In the genomic region with DNA sequence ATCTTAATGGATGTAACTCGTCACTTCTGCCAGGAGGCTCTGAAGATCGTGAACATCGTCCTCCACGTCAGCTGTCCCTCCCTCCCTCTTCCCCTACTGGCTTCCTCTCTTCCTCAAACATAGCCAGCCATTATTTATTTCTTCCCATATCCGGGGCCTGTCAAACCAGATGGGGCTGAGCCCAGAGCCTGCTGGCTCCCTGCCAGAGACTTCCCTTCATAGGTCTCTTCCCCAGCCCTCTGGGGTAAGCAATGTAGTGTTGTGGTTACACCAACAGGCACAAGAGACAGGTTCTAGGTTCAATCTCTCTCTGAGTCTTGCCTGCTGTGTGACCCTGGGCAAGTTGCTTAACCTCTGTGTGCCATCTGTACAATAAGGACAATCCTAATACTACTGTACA, we compare ENCODE assay signal across 2 cellular contexts.
TF ChIP-seq lines count a peak whose summit lies in the region.

No MANE protein-coding gene starts in this region.

TF ChIP-seq in SK-N-SH, 30 proteins besides CTCF, POLR2A, EP300 and RAD21 (continued from another document):
- TF ChIP-seq, protein P1, sequence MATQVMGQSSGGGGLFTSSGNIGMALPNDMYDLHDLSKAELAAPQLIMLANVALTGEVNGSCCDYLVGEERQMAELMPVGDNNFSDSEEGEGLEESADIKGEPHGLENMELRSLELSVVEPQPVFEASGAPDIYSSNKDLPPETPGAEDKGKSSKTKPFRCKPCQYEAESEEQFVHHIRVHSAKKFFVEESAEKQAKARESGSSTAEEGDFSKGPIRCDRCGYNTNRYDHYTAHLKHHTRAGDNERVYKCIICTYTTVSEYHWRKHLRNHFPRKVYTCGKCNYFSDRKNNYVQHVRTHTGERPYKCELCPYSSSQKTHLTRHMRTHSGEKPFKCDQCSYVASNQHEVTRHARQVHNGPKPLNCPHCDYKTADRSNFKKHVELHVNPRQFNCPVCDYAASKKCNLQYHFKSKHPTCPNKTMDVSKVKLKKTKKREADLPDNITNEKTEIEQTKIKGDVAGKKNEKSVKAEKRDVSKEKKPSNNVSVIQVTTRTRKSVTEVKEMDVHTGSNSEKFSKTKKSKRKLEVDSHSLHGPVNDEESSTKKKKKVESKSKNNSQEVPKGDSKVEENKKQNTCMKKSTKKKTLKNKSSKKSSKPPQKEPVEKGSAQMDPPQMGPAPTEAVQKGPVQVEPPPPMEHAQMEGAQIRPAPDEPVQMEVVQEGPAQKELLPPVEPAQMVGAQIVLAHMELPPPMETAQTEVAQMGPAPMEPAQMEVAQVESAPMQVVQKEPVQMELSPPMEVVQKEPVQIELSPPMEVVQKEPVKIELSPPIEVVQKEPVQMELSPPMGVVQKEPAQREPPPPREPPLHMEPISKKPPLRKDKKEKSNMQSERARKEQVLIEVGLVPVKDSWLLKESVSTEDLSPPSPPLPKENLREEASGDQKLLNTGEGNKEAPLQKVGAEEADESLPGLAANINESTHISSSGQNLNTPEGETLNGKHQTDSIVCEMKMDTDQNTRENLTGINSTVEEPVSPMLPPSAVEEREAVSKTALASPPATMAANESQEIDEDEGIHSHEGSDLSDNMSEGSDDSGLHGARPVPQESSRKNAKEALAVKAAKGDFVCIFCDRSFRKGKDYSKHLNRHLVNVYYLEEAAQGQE (IDR thresholded peaks at IDR 0.05; ENCODE audit: low read depth, low read length) = no peak
- TF ChIP-seq, protein P2, sequence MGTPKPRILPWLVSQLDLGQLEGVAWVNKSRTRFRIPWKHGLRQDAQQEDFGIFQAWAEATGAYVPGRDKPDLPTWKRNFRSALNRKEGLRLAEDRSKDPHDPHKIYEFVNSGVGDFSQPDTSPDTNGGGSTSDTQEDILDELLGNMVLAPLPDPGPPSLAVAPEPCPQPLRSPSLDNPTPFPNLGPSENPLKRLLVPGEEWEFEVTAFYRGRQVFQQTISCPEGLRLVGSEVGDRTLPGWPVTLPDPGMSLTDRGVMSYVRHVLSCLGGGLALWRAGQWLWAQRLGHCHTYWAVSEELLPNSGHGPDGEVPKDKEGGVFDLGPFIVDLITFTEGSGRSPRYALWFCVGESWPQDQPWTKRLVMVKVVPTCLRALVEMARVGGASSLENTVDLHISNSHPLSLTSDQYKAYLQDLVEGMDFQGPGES (IDR thresholded peaks at IDR 0.05; ENCODE audit: low read depth, low read length) = no peak
- TF ChIP-seq, protein P3, sequence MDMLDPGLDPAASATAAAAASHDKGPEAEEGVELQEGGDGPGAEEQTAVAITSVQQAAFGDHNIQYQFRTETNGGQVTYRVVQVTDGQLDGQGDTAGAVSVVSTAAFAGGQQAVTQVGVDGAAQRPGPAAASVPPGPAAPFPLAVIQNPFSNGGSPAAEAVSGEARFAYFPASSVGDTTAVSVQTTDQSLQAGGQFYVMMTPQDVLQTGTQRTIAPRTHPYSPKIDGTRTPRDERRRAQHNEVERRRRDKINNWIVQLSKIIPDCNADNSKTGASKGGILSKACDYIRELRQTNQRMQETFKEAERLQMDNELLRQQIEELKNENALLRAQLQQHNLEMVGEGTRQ (IDR thresholded peaks at IDR 0.05; ENCODE audit: borderline replicate concordance, low read depth, low read length) = no peak
- TF ChIP-seq FOXM1 (IDR thresholded peaks at IDR 0.05; ENCODE audit: low read depth) = no peak
- TF ChIP-seq RXRA (IDR thresholded peaks at IDR 0.05; ENCODE audit: borderline replicate concordance, low read depth) = no peak
- TF ChIP-seq SMC3 (IDR thresholded peaks at IDR 0.05; ENCODE audit: low read depth, low read length) = no peak
- no peak for TF ChIP-seq FOXJ3 (CRISPR knock-in tag; IDR thresholded peaks at IDR 0.05)
- TF ChIP-seq MEF2A (IDR thresholded peaks at IDR 0.05; ENCODE audit: borderline replicate concordance, low read depth) = no peak
- no peak for TF ChIP-seq SIN3A (IDR thresholded peaks at IDR 0.05; ENCODE audit: borderline replicate concordance, low read depth, low read length)
- no peak for TF ChIP-seq NFIC (IDR thresholded peaks at IDR 0.05; ENCODE audit: borderline replicate concordance)
- no peak for TF ChIP-seq EZH2phosphoT487 (IDR thresholded peaks at IDR 0.05; ENCODE audit: borderline replicate concordance, low read depth)
TF ChIP-seq in SK-N-SH: peak in this region for 0.

TF ChIP-seq in SK-N-SH treated with all-trans-retinoic acid at 6 μM for 48 hours, 23 proteins besides CTCF, POLR2A, EP300 and RAD21 (continued from another document):
- TF ChIP-seq, protein P4, sequence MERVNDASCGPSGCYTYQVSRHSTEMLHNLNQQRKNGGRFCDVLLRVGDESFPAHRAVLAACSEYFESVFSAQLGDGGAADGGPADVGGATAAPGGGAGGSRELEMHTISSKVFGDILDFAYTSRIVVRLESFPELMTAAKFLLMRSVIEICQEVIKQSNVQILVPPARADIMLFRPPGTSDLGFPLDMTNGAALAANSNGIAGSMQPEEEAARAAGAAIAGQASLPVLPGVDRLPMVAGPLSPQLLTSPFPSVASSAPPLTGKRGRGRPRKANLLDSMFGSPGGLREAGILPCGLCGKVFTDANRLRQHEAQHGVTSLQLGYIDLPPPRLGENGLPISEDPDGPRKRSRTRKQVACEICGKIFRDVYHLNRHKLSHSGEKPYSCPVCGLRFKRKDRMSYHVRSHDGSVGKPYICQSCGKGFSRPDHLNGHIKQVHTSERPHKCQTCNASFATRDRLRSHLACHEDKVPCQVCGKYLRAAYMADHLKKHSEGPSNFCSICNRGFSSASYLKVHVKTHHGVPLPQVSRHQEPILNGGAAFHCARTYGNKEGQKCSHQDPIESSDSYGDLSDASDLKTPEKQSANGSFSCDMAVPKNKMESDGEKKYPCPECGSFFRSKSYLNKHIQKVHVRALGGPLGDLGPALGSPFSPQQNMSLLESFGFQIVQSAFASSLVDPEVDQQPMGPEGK (CRISPR knock-in tag; IDR thresholded peaks at IDR 0.05; ENCODE audit: borderline replicate concordance) = no peak
- TF ChIP-seq CSDC2 (CRISPR knock-in tag; IDR thresholded peaks at IDR 0.05) (no peak), PPARA (CRISPR knock-in tag; IDR thresholded peaks at IDR 0.05; ENCODE audit: borderline replicate concordance) (no peak), ARNTL (CRISPR knock-in tag; IDR thresholded peaks at IDR 0.05; ENCODE audit: borderline replicate concordance, low read depth) (no peak), ZNF70 (CRISPR knock-in tag; IDR thresholded peaks at IDR 0.05) (no peak), ZNF8 (CRISPR knock-in tag; IDR thresholded peaks at IDR 0.05) (no peak), OSR1 (CRISPR knock-in tag; IDR thresholded peaks at IDR 0.05) (no peak)
- TF ChIP-seq, protein P5, sequence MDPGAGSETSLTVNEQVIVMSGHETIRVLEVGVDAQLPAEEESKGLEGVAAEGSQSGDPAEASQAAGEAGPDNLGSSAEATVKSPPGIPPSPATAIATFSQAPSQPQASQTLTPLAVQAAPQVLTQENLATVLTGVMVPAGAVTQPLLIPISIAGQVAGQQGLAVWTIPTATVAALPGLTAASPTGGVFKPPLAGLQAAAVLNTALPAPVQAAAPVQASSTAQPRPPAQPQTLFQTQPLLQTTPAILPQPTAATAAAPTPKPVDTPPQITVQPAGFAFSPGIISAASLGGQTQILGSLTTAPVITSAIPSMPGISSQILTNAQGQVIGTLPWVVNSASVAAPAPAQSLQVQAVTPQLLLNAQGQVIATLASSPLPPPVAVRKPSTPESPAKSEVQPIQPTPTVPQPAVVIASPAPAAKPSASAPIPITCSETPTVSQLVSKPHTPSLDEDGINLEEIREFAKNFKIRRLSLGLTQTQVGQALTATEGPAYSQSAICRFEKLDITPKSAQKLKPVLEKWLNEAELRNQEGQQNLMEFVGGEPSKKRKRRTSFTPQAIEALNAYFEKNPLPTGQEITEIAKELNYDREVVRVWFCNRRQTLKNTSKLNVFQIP (CRISPR knock-in tag; IDR thresholded peaks at IDR 0.05; ENCODE audit: borderline replicate concordance, low read depth) = no peak
